36 cellular contexts compared by ENCODE assay signal in genomic region chr1:157862114-157863070, GRCh38. TPM values are rescaled to one million over a fixed set of nuclear protein-coding genes. Genes with fewer than 3 reads are reported as not detected.
A peak's percentile ranks its signal among the peaks of the same experiment; 100 is the strongest.
DNase-seq lines count a peak whose midpoint lies in the region; ATAC-seq, FAIRE-seq and TF ChIP-seq lines count a peak whose summit lies in the region.
"Had no signal": no experiment of that assay in that cellular context is flagged by ENCODE, and none has a peak within 500 bp of the region (broad histone marks: within the 10 kb centered on the region; RNA-seq: fewer than 3 reads in every experiment).

No MANE protein-coding gene starts in this region.

- peak; percentile 64 for TF ChIP-seq RAD21 in GM12878 (IDR thresholded peaks at IDR 0.05; ENCODE audit: insufficient read depth, low read depth, low read length)

- POLR2A ChIA-PET in GM12878 (lab: Charles Lee) = interaction anchor here (0.7 kb wide), 1 partner anchor 267 kb away, joined by 3 read pairs; no protein-coding TSS in a partner anchor
- POLR2A ChIA-PET in naive thymus-derived CD8-positive, alpha-beta T cell (lab: Charles Lee) = interaction anchor here (0.7 kb wide), 1 partner anchor 281 kb away, joined by 3 read pairs; no protein-coding TSS in a partner anchor

- no peaks in the 10 kb centered on the region for H3K27me3 Mint-ChIP-seq in naive B cell
- peaks cover 0 to 12% (median 6%) of the 10 kb centered on the region in 5 donors for H3K27me3 Mint-ChIP-seq in naive thymus-derived CD8-positive, alpha-beta T cell
- H3K27me3 Mint-ChIP-seq: activated naive CD4-positive, alpha-beta T cell treated with anti-CD3 and anti-CD28 coated beads, Interleukin-2, amount 50 U/mL, for 24 hours had no signal

- H4K20me1 ChIP-seq in GM12878 (ENCODE audit: control insufficient read depth, insufficient read depth) = no peaks in the 10 kb centered on the region

- peaks cover 20 to 22% (median 20%) of the 10 kb centered on the region in 3 donors for H3K4me1 Mint-ChIP-seq in naive B cell
- no peaks in the 10 kb centered on the region for H3K4me1 Mint-ChIP-seq in naive thymus-derived CD8-positive, alpha-beta T cell
- H3K4me1 Mint-ChIP-seq: activated naive CD4-positive, alpha-beta T cell treated with anti-CD3 and anti-CD28 coated beads, Interleukin-2, amount 50 U/mL, for 24 hours; endodermal cell; immature natural killer cell had no signal

- H2AFZ ChIP-seq in GM12878 (ENCODE audit: control insufficient read depth, low read depth, low read length) = no peak overlapping the region

- no peak for TF ChIP-seq CTCF in NB4 (IDR thresholded peaks at IDR 0.05; ENCODE audit: low read depth, low read length)
- 0 out of 6 replicates have a peak, but pooled peaks of 1 of the 3 experiments have one; percentile 7 for TF ChIP-seq CTCF in GM12878 (IDR thresholded peaks at IDR 0.05 in 2 of 3, conservative IDR thresholded peaks at IDR 0.05 in 1 of 3; ENCODE audit: control insufficient read depth in 2 of 3, extremely low read depth in 1 of 3, insufficient read depth in 1 of 3, low read depth in 3 of 3, low read length in 3 of 3)

- H3K4me3 ChIP-seq in NB4 (ENCODE audit: low read depth, low read length) (no peak overlapping the region), GM12878 (no peak overlapping the region)
- H3K4me3 ChIP-seq: ascending aorta, Peyer's patch, psoas muscle, thoracic aorta, vagina had no signal

- H3K27me3 ChIP-seq in GM12878 (replicated peaks in 1 of 2; ENCODE audit: control insufficient read depth in 2 of 2, insufficient read depth in 2 of 2, low read length in 1 of 2) = peaks cover 0 to 3% of the 10 kb centered on the region in 2 experiments; a peak in 2 of 4 replicates
- H3K27me3 ChIP-seq: ascending aorta, Peyer's patch, vagina had no signal

- H3K36me3 Mint-ChIP-seq in naive B cell = no peaks in the 10 kb centered on the region
- H3K36me3 Mint-ChIP-seq in naive thymus-derived CD8-positive, alpha-beta T cell = no peaks in the 10 kb centered on the region
- H3K36me3 Mint-ChIP-seq: activated naive CD4-positive, alpha-beta T cell treated with anti-CD3 and anti-CD28 coated beads, Interleukin-2, amount 50 U/mL, for 24 hours; immature natural killer cell had no signal

- DNase-seq in GM12891 (ENCODE audit: insufficient read length, low spot score) (no peak), NB4 (ENCODE audit: low read depth) (peak; percentile 3), GM12878 (ENCODE audit: low read depth, low spot score) (no peak), naive B cell (peak; percentile 17), NCI-H146 (lab: John Stamatoyannopoulos, UW) (no peak), 8988T (no peak), NCI-H187 treated with DMSO at 0.1 percent for 48 hours (lab: John Stamatoyannopoulos, UW) (no peak)
- no peak for DNase-seq in naive thymus-derived CD8-positive, alpha-beta T cell
- DNase-seq: activated CD4-positive, CD25-positive, alpha-beta regulatory T cell treated with anti-CD3 and anti-CD28 coated beads, Interleukin-2, amount 50 U/mL, for 72 hours; activated CD8-positive, alpha-beta T cell treated with anti-CD3 and anti-CD28 coated beads, Interleukin-2, amount 10 ng/mL, durations not matched to agents 7 days and 5 days; caudate nucleus; EL; endodermal cell; hypothalamus; immature natural killer cell; mesendoderm; NCI-H1417 treated with DMSO at 0.1 percent for 48 hours; NCI-H446; Peyer's patch; psoas muscle had no signal

- no peaks in the 10 kb centered on the region for H3K4me1 ChIP-seq in GM12878 (ENCODE audit: control insufficient read depth, insufficient read depth, low read length)
- H3K4me1 ChIP-seq: ascending aorta, Peyer's patch, psoas muscle, vagina had no signal

- H3K9me3 ChIP-seq in GM12878 (replicated peaks; ENCODE audit: control insufficient read depth, insufficient read depth, low read length) = no peaks in the 10 kb centered on the region
- H3K9me3 ChIP-seq: ascending aorta, neutrophil, Peyer's patch, psoas muscle, thoracic aorta, vagina had no signal

- H3K79me2 ChIP-seq in GM12878 (ENCODE audit: control insufficient read depth, insufficient read depth, low read length) = no peaks in the 10 kb centered on the region

- peak overlapping the region in 2 of 8 donors; percentile 25 to 51 for H3K4me3 Mint-ChIP-seq in naive B cell
- no peak overlapping the region for H3K4me3 Mint-ChIP-seq in naive thymus-derived CD8-positive, alpha-beta T cell
- H3K4me3 Mint-ChIP-seq: activated CD8-positive, alpha-beta T cell treated with anti-CD3 and anti-CD28 coated beads, Interleukin-2, amount 10 ng/mL, durations not matched to agents 7 days and 5 days; activated naive CD4-positive, alpha-beta T cell treated with anti-CD3 and anti-CD28 coated beads, Interleukin-2, amount 50 U/mL, for 24 hours; endodermal cell; immature natural killer cell; stimulated activated naive CD8-positive, alpha-beta T cell treated with anti-CD3 and anti-CD28 coated beads, Interleukin-15, Interleukin-2, amounts not matched to agents 100 ng/mL and 50 ng/mL, for 24 hours had no signal

- peak overlapping the region in 4 of 6 donors; percentile 30 to 85 (median 53) for H3K27ac Mint-ChIP-seq in naive B cell
- no peak overlapping the region for H3K27ac Mint-ChIP-seq in naive thymus-derived CD8-positive, alpha-beta T cell
- H3K27ac Mint-ChIP-seq: activated CD8-positive, alpha-beta T cell treated with anti-CD3 and anti-CD28 coated beads, Interleukin-2, amount 10 ng/mL, durations not matched to agents 7 days and 5 days; activated naive CD4-positive, alpha-beta T cell treated with anti-CD3 and anti-CD28 coated beads, Interleukin-2, amount 50 U/mL, for 24 hours; activated T-helper 2 cell treated with anti-CD3 and anti-CD28 coated beads, Interferon-gamma antibody, Interleukin-2, Interleukin-4, amounts not matched to agents 10 μg/mL and 5 μg/mL and 100 μg/mL, durations not matched to agents 14 hours and 24 hours and 36 hours; endodermal cell; stimulated activated naive CD8-positive, alpha-beta T cell treated with anti-CD3 and anti-CD28 coated beads, Interleukin-15, Interleukin-2, amounts not matched to agents 100 ng/mL and 50 ng/mL, for 24 hours had no signal

- FAIRE-seq in GM12891 (lab: Jason Lieb, UNC) (peak; percentile 47), GM12878 (lab: Jason Lieb, UNC) (peak; percentile 68)
- FAIRE-seq: H1, HepG2, TTC549 had no signal

- RAD21 ChIA-PET in GM12878 (lab: Charles Lee; ENCODE audit: unreplicated experiment) = interaction anchor here (0.7 to 1.6 kb wide), 4 partner anchors 92 to 284 kb away, joined by 3 to 8 read pairs (median 4); no protein-coding TSS in a partner anchor

- H3K9ac ChIP-seq in GM12878 (ENCODE audit: control insufficient read depth, insufficient read depth, low read length) = no peak overlapping the region

- CTCF ChIA-PET in GM12878 (lab: Yijun Ruan, JAX) = interaction anchor here (0.6 to 1.7 kb wide), 10 partner anchors 13 to 357 kb away, joined by 3 to 8 read pairs (median 3); partner anchors contain the start of gene FCRL2

- WGBS in GM12878 (ENCODE audit: insufficient coverage, insufficient replicate concordance, low lambda C conversion rate, missing lambda C conversion rate) = 49% methylated on average over 6 of the region's 6 CpGs

- TF ChIP-seq POLR2A in GM12891 (IDR thresholded peaks at IDR 0.05; ENCODE audit: low read depth, low read length) (no peak), NB4 (IDR thresholded peaks at IDR 0.05; ENCODE audit: extremely low read depth, insufficient read length) (no peak), GM12878 (IDR thresholded peaks at IDR 0.05; ENCODE audit: low read depth, low read length) (no peak)

- BruUV-seq in GM12878 (replicated peaks; lab: Mats Ljungman, UMichigan) = no TSS peak

- SMC1A ChIA-PET in GM12878 (lab: Charles Lee; ENCODE audit: uncharacterized antibody, unreplicated experiment) = interaction anchor here (0.8 to 2.1 kb wide), 2 partner anchors 172 to 282 kb away, joined by 3 to 13 read pairs; no protein-coding TSS in a partner anchor

- ATAC-seq in GM12878 (no peak), naive B cell (ENCODE audit: low read depth in 2 of 2) (peak in 1 of 2 donors; percentile 48)
- ATAC-seq in naive thymus-derived CD8-positive, alpha-beta T cell = no peak
- ATAC-seq: activated CD8-positive, alpha-beta T cell treated with anti-CD3 and anti-CD28 coated beads, Interleukin-2, amount 10 ng/mL, durations not matched to agents 7 days and 5 days; HepG2; left lobe of liver; psoas muscle had no signal

- H3K4me2 ChIP-seq in GM12878 (ENCODE audit: control insufficient read depth, insufficient read depth) = no peak overlapping the region

- no peaks in the 10 kb centered on the region for H3K9me3 Mint-ChIP-seq in naive B cell
- no peaks in the 10 kb centered on the region for H3K9me3 Mint-ChIP-seq in naive thymus-derived CD8-positive, alpha-beta T cell
- H3K9me3 Mint-ChIP-seq: activated naive CD4-positive, alpha-beta T cell treated with anti-CD3 and anti-CD28 coated beads, Interleukin-2, amount 50 U/mL, for 24 hours; activated T-helper 2 cell treated with anti-CD3 and anti-CD28 coated beads, Interferon-gamma antibody, Interleukin-2, Interleukin-4, amounts not matched to agents 10 μg/mL and 5 μg/mL and 100 μg/mL, durations not matched to agents 14 hours and 24 hours and 36 hours; endodermal cell; immature natural killer cell; stimulated activated naive CD8-positive, alpha-beta T cell treated with anti-CD3 and anti-CD28 coated beads, Interleukin-15, Interleukin-2, amounts not matched to agents 100 ng/mL and 50 ng/mL, for 24 hours had no signal

- no peak overlapping the region for H3K27ac ChIP-seq in GM12878 (ENCODE audit: control insufficient read depth, insufficient read depth)
- H3K27ac ChIP-seq: ascending aorta, HL-60, neutrophil, Peyer's patch, psoas muscle, thoracic aorta, vagina had no signal

- TF ChIP-seq EP300 in GM12878 (IDR thresholded peaks at IDR 0.05; ENCODE audit: borderline replicate concordance in 1 of 2, control insufficient read depth in 1 of 2, low read depth in 2 of 2, low read length in 2 of 2) = no peak

- H3K36me3 ChIP-seq in GM12878 (ENCODE audit: control insufficient read depth in 2 of 2, insufficient read depth in 2 of 2, low read length in 1 of 2) = no peaks in the 10 kb centered on the region
- H3K36me3 ChIP-seq: ascending aorta, neutrophil, Peyer's patch, thoracic aorta, vagina had no signal

- in situ Hi-C loops in GM12878 (cut with MboI) = no loop called here

- intact Hi-C loops in GM12878 (cut with micrococcal nuclease; ENCODE audit: unreplicated experiment) = loop anchor here (10.0 kb wide), 1 partner anchor 278 kb away; no protein-coding TSS in a partner anchor

RNA-seq across cellular contexts. Expression of gene CD5L, which starts 20.8 kb away (rescaled TPM):
- not detected for polyA plus RNA-seq in GM12891 (2012; ENCODE audit: low read depth, missing spikeins)
- 0.93 and 0.94 TPM in 2 replicates for total RNA-seq in GM12878 (2013; cell fraction: nucleolus; rRNA removed)
- total RNA-seq in GM12878 (2014; rRNA removed) (0.27 and 0.28 TPM in 2 replicates), GM12878 (2014; rRNA removed; fragmentation: Illumina TruSeq; extraction: Trizol) (0.45 and 0.46 TPM in 2 replicates), GM12878 (2021) (0.10 and 0.43 TPM in 2 replicates)
- not detected for polyA plus RNA-seq in GM12878 (2011; ENCODE audit: low read depth)
- polyA plus RNA-seq in GM12878 (2011; rRNA removed) (0.14 and 0.20 TPM in 2 replicates), GM12878 (2014; fragmentation: Illumina TruSeq; extraction: Trizol) (0.15 and 0.40 TPM in 2 replicates), GM12878 (2014; fragmentation: Nextera tagmentation; extraction: Ambion mirVana) (under 1 TPM; 0.53 to 0.57 TPM), GM12878 (2014; rRNA removed) (0.20 and 0.44 TPM in 2 replicates), GM12878 (2016; fragmentation: Nextera tagmentation; extraction: Ambion mirVana) (under 1 TPM; 0.16 to 0.33 TPM), naive B cell (ENCODE audit: low read depth in 6 of 6) (not detected)
- 0.17 and 0.19 TPM in 2 replicates for polyA plus RNA-seq in GM12878 (2011; cell fraction: cytosol; rRNA removed)
- polyA plus RNA-seq in GM12878 (2011; cell fraction: nucleus; rRNA removed) = 0.25 and 0.26 TPM in 2 replicates
- polyA plus RNA-seq in GM12878 (2012) = not detected in 2 replicates
- 1.3 and 1.4 TPM in 2 replicates for polyA minus RNA-seq in GM12878 (2011; rRNA and poly(A)+ RNA removed)
- not detected in 2 replicates for polyA minus RNA-seq in GM12878 (2011; cell fraction: cytosol; rRNA and poly(A)+ RNA removed)
- 1.8 and 1.9 TPM in 2 replicates for polyA minus RNA-seq in GM12878 (2011; cell fraction: nucleus; rRNA and poly(A)+ RNA removed)
- not detected for total RNA-seq in naive thymus-derived CD8-positive, alpha-beta T cell
- not detected for polyA plus RNA-seq in naive thymus-derived CD8-positive, alpha-beta T cell
- total RNA-seq: activated CD8-positive, alpha-beta T cell treated with anti-CD3 and anti-CD28 coated beads, Interleukin-2, amount 10 ng/mL, durations not matched to agents 7 days and 5 days; activated T-helper 2 cell treated with anti-CD3 and anti-CD28 coated beads, Interferon-gamma antibody, Interleukin-2, Interleukin-4, amounts not matched to agents 10 μg/mL and 5 μg/mL and 100 μg/mL, durations not matched to agents 14 hours and 24 hours and 36 hours; ascending aorta; endodermal cell; fibroblast of lung; H1; HepG2; LHCN-M2; Peyer's patch; T-helper 1 cell treated with Interleukin-12 subunit alpha and Interleukin-12 subunit beta and Interleukin-4 antibody, amounts not matched to agents 30 ng/mL and 1 ng/mL, for 36 hours; vagina had no signal
- polyA plus RNA-seq: fibroblast of lung, H1, HepG2, immature natural killer cell had no signal

RNA-seq across cellular contexts. Expression of gene FCRL1, which starts 42.5 kb away (rescaled TPM):
- polyA plus RNA-seq in GM12891 (2012; ENCODE audit: low read depth, missing spikeins) = not detected
- 1.6 and 2.0 TPM in 2 replicates for total RNA-seq in GM12878 (2013; cell fraction: nucleolus; rRNA removed)
- total RNA-seq in GM12878 (2014; rRNA removed) (0.76 and 0.85 TPM in 2 replicates), GM12878 (2014; rRNA removed; fragmentation: Illumina TruSeq; extraction: Trizol) (0.81 and 1.2 TPM in 2 replicates), GM12878 (2021) (0.85 and 0.90 TPM in 2 replicates)
- polyA plus RNA-seq in GM12878 (2011; ENCODE audit: low read depth) = 0.28 TPM
- polyA plus RNA-seq in GM12878 (2011; rRNA removed) (2.2 and 2.3 TPM in 2 replicates), GM12878 (2014; fragmentation: Illumina TruSeq; extraction: Trizol) (1.2 and 1.5 TPM in 2 replicates), GM12878 (2014; fragmentation: Nextera tagmentation; extraction: Ambion mirVana) (under 1 TPM; 0.23 to 0.68 TPM), GM12878 (2014; rRNA removed) (1.5 and 2.4 TPM in 2 replicates), GM12878 (2016; fragmentation: Nextera tagmentation; extraction: Ambion mirVana) (not detected), naive B cell (ENCODE audit: low read depth in 6 of 6) (100 to 1,000 TPM; 294 to 743 (median 458) TPM)
- 0.70 and 1.2 TPM in 2 replicates for polyA plus RNA-seq in GM12878 (2011; cell fraction: cytosol; rRNA removed)
- 4.4 and 5.0 TPM in 2 replicates for polyA plus RNA-seq in GM12878 (2011; cell fraction: nucleus; rRNA removed)
- 0.07 and 0.42 TPM in 2 replicates for polyA plus RNA-seq in GM12878 (2012)
- 0.98 and 2.9 TPM in 2 replicates for polyA minus RNA-seq in GM12878 (2011; rRNA and poly(A)+ RNA removed)
- polyA minus RNA-seq in GM12878 (2011; cell fraction: cytosol; rRNA and poly(A)+ RNA removed) = not detected in 2 replicates
- 2.3 and 4.3 TPM in 2 replicates for polyA minus RNA-seq in GM12878 (2011; cell fraction: nucleus; rRNA and poly(A)+ RNA removed)
- 10 to 100 TPM; 13.2 to 14.0 TPM for total RNA-seq in naive thymus-derived CD8-positive, alpha-beta T cell
- under 1 TPM in 2 of 3 donors, not detected in 1; 0.09 to 0.16 TPM for polyA plus RNA-seq in naive thymus-derived CD8-positive, alpha-beta T cell
- total RNA-seq: activated CD8-positive, alpha-beta T cell treated with anti-CD3 and anti-CD28 coated beads, Interleukin-2, amount 10 ng/mL, durations not matched to agents 7 days and 5 days; activated T-helper 2 cell treated with anti-CD3 and anti-CD28 coated beads, Interferon-gamma antibody, Interleukin-2, Interleukin-4, amounts not matched to agents 10 μg/mL and 5 μg/mL and 100 μg/mL, durations not matched to agents 14 hours and 24 hours and 36 hours; ascending aorta; endodermal cell; fibroblast of lung; H1; HepG2; left lobe of liver; LHCN-M2; SK-MEL-5; T-helper 1 cell treated with Interleukin-12 subunit alpha and Interleukin-12 subunit beta and Interleukin-4 antibody, amounts not matched to agents 30 ng/mL and 1 ng/mL, for 36 hours had no signal
- polyA plus RNA-seq: fibroblast of lung, H1, HepG2 had no signal

Comparison
In these comparisons a context has a peak if more than half of its experiments do, and no peak if none do; other contexts are left out.
1. DNase-seq: peak in NB4 (single experiment) and naive B cell (single experiment); none in GM12891 (single experiment), GM12878 (single experiment), NCI-H146 (single experiment), naive thymus-derived CD8-positive, alpha-beta T cell (0 of 10), 8988T (single experiment) and NCI-H187 treated with DMSO at 0.1 percent for 48 hours (single experiment).
2. H3K27ac Mint-ChIP-seq: peak in naive B cell (4 of 6); none in naive thymus-derived CD8-positive, alpha-beta T cell (0 of 10).
3. RNA of gene FCRL1, which starts 42.5 kb away (polyA plus RNA-seq): 294 to 743 TPM in naive B cell; 0.07 to 5.0 TPM in GM12878 and 0.09 to 0.16 TPM in naive thymus-derived CD8-positive, alpha-beta T cell; every median in the first group is over 10 times any median in the second.